Comparison of ENCODE assay signal across 8 cellular contexts in genomic region chr4:73869130-73870055, GRCh38. TPM values are rescaled to one million over a fixed set of nuclear protein-coding genes. Genes with fewer than 3 reads are reported as not detected.
DNase-seq lines count a peak whose midpoint lies in the region; ATAC-seq and TF ChIP-seq lines count a peak whose summit lies in the region.

CXCL1 (plus strand) TSS chr4:73869393; CDS start chr4:73869471, 78 bp downstream.

- H3K27ac ChIP-seq in prostate gland: peak within 1 kb of the TSS; percentile 20 to 55

- no peaks in the 10 kb centered on the region for H3K27me3 ChIP-seq in prostate gland (replicated peaks; ENCODE audit: insufficient read depth)

- WGBS in prostate gland: 12% methylated on average over 40 of the region's 61 CpGs

- no peaks in the 10 kb centered on the region for H3K36me3 Mint-ChIP-seq in T-helper 2 cell treated with Interferon-gamma antibody and Interleukin-4, amounts not matched to agents 5 μg/mL and 100 μg/mL, for 36 hours (ENCODE audit: low read depth)
- H3K36me3 Mint-ChIP-seq in immature natural killer cell: no peaks in the 10 kb centered on the region
- H3K36me3 Mint-ChIP-seq in activated T-helper 17 cell treated with anti-CD3 and anti-CD28 coated beads, Interleukin-2, amount 50 U/mL, for 72 hours (ENCODE audit: low read depth): no peaks in the 10 kb centered on the region

- no peak for TF ChIP-seq POLR2A in prostate gland (IDR thresholded peaks at IDR 0.05)

- ATAC-seq in activated T-helper 17 cell treated with anti-CD3 and anti-CD28 coated beads, Interleukin-2, amount 50 U/mL, for 72 hours (replicated peaks): no peak

- H3K36me3 ChIP-seq in prostate gland: no peaks in the 10 kb centered on the region

- TF ChIP-seq CTCF in prostate gland (IDR thresholded peaks at IDR 0.05): no peak

- no peak within 1 kb of the TSS for H3K27ac Mint-ChIP-seq in T-helper 2 cell treated with Interferon-gamma antibody and Interleukin-4, amounts not matched to agents 5 μg/mL and 100 μg/mL, for 36 hours
- no peak within 1 kb of the TSS for H3K27ac Mint-ChIP-seq in immature natural killer cell
- no peak within 1 kb of the TSS for H3K27ac Mint-ChIP-seq in activated T-helper 17 cell treated with anti-CD3 and anti-CD28 coated beads, Interleukin-2, amount 50 U/mL, for 72 hours

- H3K9me3 ChIP-seq in prostate gland: no peaks in the 10 kb centered on the region

- peak; percentile 12 for DNase-seq in HCEC 1CT
- no peak for DNase-seq in T-helper 2 cell treated with Interferon-gamma antibody and Interleukin-4, amounts not matched to agents 5 μg/mL and 100 μg/mL, for 36 hours (ENCODE audit: low spot score)
- peak; percentile 75 for DNase-seq in cardiac septum (ENCODE audit: low spot score)
- DNase-seq in prostate gland (ENCODE audit: low spot score): peak; percentile 13
- no peak for DNase-seq in immature natural killer cell
- DNase-seq in ureter (ENCODE audit: low spot score): no peak
- no peak for DNase-seq in MV-4-11 (lab: John Stamatoyannopoulos, UW)

- H3K4me3 ChIP-seq in prostate gland: peak within 1 kb of the TSS; percentile 49 to 50

- intact Hi-C loops in cardiac septum (cut with DNase I) (no loop called here), prostate gland (cut with DNase I) (loop anchor here (10.0 kb wide), 1 partner anchor 205 kb away; no protein-coding TSS in a partner anchor)

- no peaks in the 10 kb centered on the region for H3K4me1 Mint-ChIP-seq in T-helper 2 cell treated with Interferon-gamma antibody and Interleukin-4, amounts not matched to agents 5 μg/mL and 100 μg/mL, for 36 hours (ENCODE audit: low read depth)
- H3K4me1 Mint-ChIP-seq in immature natural killer cell: no peaks in the 10 kb centered on the region
- no peaks in the 10 kb centered on the region for H3K4me1 Mint-ChIP-seq in activated T-helper 17 cell treated with anti-CD3 and anti-CD28 coated beads, Interleukin-2, amount 50 U/mL, for 72 hours

- H3K4me1 ChIP-seq in prostate gland (replicated peaks): no peaks in the 10 kb centered on the region

- H3K4me3 Mint-ChIP-seq in T-helper 2 cell treated with Interferon-gamma antibody and Interleukin-4, amounts not matched to agents 5 μg/mL and 100 μg/mL, for 36 hours: peak within 1 kb of the TSS; percentile 21
- no peak within 1 kb of the TSS for H3K4me3 Mint-ChIP-seq in immature natural killer cell
- H3K4me3 Mint-ChIP-seq in activated T-helper 17 cell treated with anti-CD3 and anti-CD28 coated beads, Interleukin-2, amount 50 U/mL, for 72 hours: no peak within 1 kb of the TSS

- H3K27me3 Mint-ChIP-seq in T-helper 2 cell treated with Interferon-gamma antibody and Interleukin-4, amounts not matched to agents 5 μg/mL and 100 μg/mL, for 36 hours (ENCODE audit: low read depth): peaks cover 33% of the 10 kb centered on the region
- H3K27me3 Mint-ChIP-seq in immature natural killer cell (ENCODE audit: low read depth in 3 of 3): peaks cover 0 to 3% (median 0%) of the 10 kb centered on the region in 3 donors
- H3K27me3 Mint-ChIP-seq in activated T-helper 17 cell treated with anti-CD3 and anti-CD28 coated beads, Interleukin-2, amount 50 U/mL, for 72 hours: peaks cover 10% of the 10 kb centered on the region

- no peaks in the 10 kb centered on the region for H3K9me3 Mint-ChIP-seq in T-helper 2 cell treated with Interferon-gamma antibody and Interleukin-4, amounts not matched to agents 5 μg/mL and 100 μg/mL, for 36 hours
- peaks cover 0 to 16% (median 4%) of the 10 kb centered on the region in 6 donors for H3K9me3 Mint-ChIP-seq in immature natural killer cell
- H3K9me3 Mint-ChIP-seq in activated T-helper 17 cell treated with anti-CD3 and anti-CD28 coated beads, Interleukin-2, amount 50 U/mL, for 72 hours: peaks cover 4% of the 10 kb centered on the region

RNA-seq across cellular contexts. Expression of gene CXCL1, which starts in this region (rescaled TPM):
- total RNA-seq in cardiac septum (0.86 TPM), prostate gland (10 to 100 TPM in 1 of 2 donors, under 1 TPM in 1; 0.74 to 37.1 TPM), ureter (0.55 TPM)
- polyA plus RNA-seq in immature natural killer cell: not detected
- not detected for total RNA-seq in activated T-helper 17 cell treated with anti-CD3 and anti-CD28 coated beads, Interleukin-2, amount 50 U/mL, for 72 hours

Comparison
In these comparisons a context has a peak if more than half of its experiments do, and no peak if none do; other contexts are left out.
1. Peak in DNase-seq in cardiac septum; RNA of the gene not detected or under 1 TPM.
2. DNase-seq: peak in HCEC 1CT (single experiment) and prostate gland (single experiment); none in T-helper 2 cell treated with Interferon-gamma antibody and Interleukin-4, amounts not matched to agents 5 μg/mL and 100 μg/mL, for 36 hours (single experiment), immature natural killer cell (0 of 3), ureter (single experiment) and MV-4-11 (single experiment).